ENCODE assay signal across 21 cellular contexts in genomic region chr7:36928718-36929117, GRCh38.
DNase-seq lines count a peak whose midpoint lies in the region; ATAC-seq and TF ChIP-seq lines count a peak whose summit lies in the region.
"Had no signal": no experiment of that assay in that cellular context is flagged by ENCODE, and none has a peak within 500 bp of the region (broad histone marks: within the 10 kb centered on the region; RNA-seq: fewer than 3 reads in every experiment).

No MANE protein-coding gene starts in this region.

- no peak overlapping the region for H3K27ac Mint-ChIP-seq in activated naive CD4-positive, alpha-beta T cell treated with anti-CD3 and anti-CD28 coated beads for 36 hours
- H3K27ac Mint-ChIP-seq in stimulated activated naive CD8-positive, alpha-beta T cell treated with anti-CD3 and anti-CD28 coated beads, Interleukin-15, amount 100 ng/mL, for 72 hours: peak overlapping the region; percentile 58 to 68
- peak overlapping the region; percentile 68 for H3K27ac Mint-ChIP-seq in nephron progenitor cell
- H3K27ac Mint-ChIP-seq: GM23338, H9 had no signal

- no peaks in the 10 kb centered on the region for H3K27me3 Mint-ChIP-seq in activated naive CD4-positive, alpha-beta T cell treated with anti-CD3 and anti-CD28 coated beads for 36 hours (ENCODE audit: low read depth)
- no peaks in the 10 kb centered on the region for H3K27me3 Mint-ChIP-seq in stimulated activated naive CD8-positive, alpha-beta T cell treated with anti-CD3 and anti-CD28 coated beads, Interleukin-15, amount 100 ng/mL, for 72 hours
- H3K27me3 Mint-ChIP-seq in nephron progenitor cell (ENCODE audit: low read depth, poor library complexity): no peaks in the 10 kb centered on the region
- H3K27me3 Mint-ChIP-seq: CD4-positive, alpha-beta memory T cell had no signal

- TF ChIP-seq CTCF in nephron progenitor cell (IDR thresholded peaks at IDR 0.05): no peak

- peaks cover 39% of the 10 kb centered on the region for H3K36me3 Mint-ChIP-seq in activated naive CD4-positive, alpha-beta T cell treated with anti-CD3 and anti-CD28 coated beads for 36 hours (ENCODE audit: low read depth)
- H3K36me3 Mint-ChIP-seq in nephron progenitor cell (ENCODE audit: low read depth): no peaks in the 10 kb centered on the region

- ATAC-seq in stimulated activated naive CD8-positive, alpha-beta T cell treated with anti-CD3 and anti-CD28 coated beads, Interleukin-15, amount 100 ng/mL, for 72 hours: no peak
- no peak for ATAC-seq in stimulated activated naive CD8-positive, alpha-beta T cell treated with anti-CD3 and anti-CD28 coated beads, Interleukin-15, Interleukin-2, amounts not matched to agents 100 U/mL and 50 U/mL, for 24 hours
- ATAC-seq in SK-N-SH treated with all-trans-retinoic acid at 6 μM for 48 hours: no peak
- ATAC-seq: A549, GM12878, GM23338, HCT116 had no signal

- no peak overlapping the region for H3K4me3 Mint-ChIP-seq in activated naive CD4-positive, alpha-beta T cell treated with anti-CD3 and anti-CD28 coated beads for 36 hours
- H3K4me3 Mint-ChIP-seq in stimulated activated naive CD8-positive, alpha-beta T cell treated with anti-CD3 and anti-CD28 coated beads, Interleukin-15, amount 100 ng/mL, for 72 hours: no peak overlapping the region
- no peak overlapping the region for H3K4me3 Mint-ChIP-seq in nephron progenitor cell
- H3K4me3 Mint-ChIP-seq: CD4-positive, alpha-beta memory T cell; GM23338; H9 had no signal

- CTCF ChIA-PET in activated naive CD4-positive, alpha-beta T cell treated with anti-CD3 and anti-CD28 coated beads for 36 hours (lab: Charles Lee): interaction anchor here (1.2 kb wide), 1 partner anchor 319 kb away, joined by 3 read pairs; no protein-coding TSS in a partner anchor

- peak; percentile 9 for DNase-seq in activated naive CD4-positive, alpha-beta T cell treated with anti-CD3 and anti-CD28 coated beads for 36 hours
- DNase-seq in activated naive CD4-positive, alpha-beta T cell (lab: John Stamatoyannopoulos, UW): no peak
- DNase-seq in stimulated activated naive CD8-positive, alpha-beta T cell treated with anti-CD3 and anti-CD28 coated beads, Interleukin-15, amount 100 ng/mL, for 72 hours: no peak
- no peak for DNase-seq in stimulated activated naive CD8-positive, alpha-beta T cell treated with anti-CD3 and anti-CD28 coated beads, Interleukin-15, Interleukin-2, amounts not matched to agents 100 U/mL and 50 U/mL, for 24 hours
- no peak for DNase-seq in nephron progenitor cell
- DNase-seq in Ammon's horn (ENCODE audit: low spot score): no peak
- DNase-seq: 8988T; ACHN; AML-193; C1 segment of cervical spinal cord; CD4-positive, alpha-beta memory T cell; DMS 273 treated with DMSO at 0.1 percent for 48 hours; DMS79; EL; GDM1; H9 had no signal

- peaks cover 8% of the 10 kb centered on the region for H3K4me1 Mint-ChIP-seq in activated naive CD4-positive, alpha-beta T cell treated with anti-CD3 and anti-CD28 coated beads for 36 hours (ENCODE audit: low read depth)
- H3K4me1 Mint-ChIP-seq in stimulated activated naive CD8-positive, alpha-beta T cell treated with anti-CD3 and anti-CD28 coated beads, Interleukin-15, amount 100 ng/mL, for 72 hours: peaks cover 7% of the 10 kb centered on the region
- peaks cover 63% of the 10 kb centered on the region for H3K4me1 Mint-ChIP-seq in nephron progenitor cell

- intact Hi-C loops in activated naive CD4-positive, alpha-beta T cell treated with anti-CD3 and anti-CD28 coated beads for 36 hours (cut with micrococcal nuclease): no loop called here

- H3K9me3 Mint-ChIP-seq in activated naive CD4-positive, alpha-beta T cell treated with anti-CD3 and anti-CD28 coated beads for 36 hours: peaks cover 9% of the 10 kb centered on the region
- H3K9me3 Mint-ChIP-seq in stimulated activated naive CD8-positive, alpha-beta T cell treated with anti-CD3 and anti-CD28 coated beads, Interleukin-15, amount 100 ng/mL, for 72 hours: peaks cover 8% of the 10 kb centered on the region in 2 donors
- peaks cover 3% of the 10 kb centered on the region for H3K9me3 Mint-ChIP-seq in nephron progenitor cell
- H3K9me3 Mint-ChIP-seq: GM23338, H9 had no signal

TF ChIP-seq in SK-N-SH treated with all-trans-retinoic acid at 6 μM for 48 hours, 23 proteins besides CTCF, POLR2A, EP300 and RAD21:
- no peak for TF ChIP-seq OSR1 (CRISPR knock-in tag; IDR thresholded peaks at IDR 0.05)
- no peak for TF ChIP-seq ZFP30 (CRISPR knock-in tag; IDR thresholded peaks at IDR 0.05)
- no peak for TF ChIP-seq ZNF565 (CRISPR knock-in tag; conservative IDR thresholded peaks at IDR 0.05; ENCODE audit: low read depth)
- TF ChIP-seq CSRNP3 (CRISPR knock-in tag; IDR thresholded peaks at IDR 0.05): no peak
- no peak for TF ChIP-seq PATZ1 (CRISPR knock-in tag; IDR thresholded peaks at IDR 0.05; ENCODE audit: borderline replicate concordance)
- no peak for TF ChIP-seq CREB5 (CRISPR knock-in tag; IDR thresholded peaks at IDR 0.05; ENCODE audit: low read depth)
- TF ChIP-seq ZNF70 (CRISPR knock-in tag; IDR thresholded peaks at IDR 0.05): no peak
- no peak for TF ChIP-seq TSHZ2 (CRISPR knock-in tag; IDR thresholded peaks at IDR 0.05)
- no peak for TF ChIP-seq TOX (CRISPR knock-in tag; IDR thresholded peaks at IDR 0.05; ENCODE audit: borderline replicate concordance)
- TF ChIP-seq RARB (CRISPR knock-in tag; IDR thresholded peaks at IDR 0.05): no peak
- no peak for TF ChIP-seq ISL1 (CRISPR knock-in tag; IDR thresholded peaks at IDR 0.05)
- TF ChIP-seq CSDC2 (CRISPR knock-in tag; IDR thresholded peaks at IDR 0.05): no peak
- TF ChIP-seq ZNF8 (CRISPR knock-in tag; IDR thresholded peaks at IDR 0.05): no peak
- no peak for TF ChIP-seq TCF4 (CRISPR knock-in tag; IDR thresholded peaks at IDR 0.05; ENCODE audit: borderline replicate concordance)
- no peak for TF ChIP-seq BACH2 (CRISPR knock-in tag; IDR thresholded peaks at IDR 0.05; ENCODE audit: borderline replicate concordance)
- no peak for TF ChIP-seq ZFP3 (CRISPR knock-in tag; IDR thresholded peaks at IDR 0.05)
- TF ChIP-seq SNAI2 (CRISPR knock-in tag; IDR thresholded peaks at IDR 0.05): no peak
